Comparison of ENCODE assay signal across 16 cellular contexts in the genomic region with DNA sequence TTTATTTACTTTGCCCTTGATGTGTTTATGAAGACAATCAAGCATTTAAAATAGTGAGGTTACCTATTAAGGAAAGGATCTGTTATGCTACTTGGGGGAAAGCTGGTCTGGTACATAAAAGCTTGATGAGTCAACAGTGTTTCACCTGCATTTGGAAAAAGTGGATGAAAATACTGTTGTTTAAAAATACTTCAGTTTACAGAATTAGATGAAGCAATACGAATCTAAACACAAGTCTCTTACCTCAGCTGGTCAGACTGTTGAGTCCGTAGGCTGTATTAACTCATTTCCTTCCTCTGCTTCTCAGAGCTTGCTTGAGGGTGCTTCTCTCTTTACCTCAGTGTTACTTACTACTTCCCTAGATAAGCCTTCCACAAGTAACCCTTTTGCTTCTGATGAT. TPM values are rescaled to one million over a fixed set of nuclear protein-coding genes. Genes with fewer than 3 reads are reported as not detected.
DNase-seq lines count a peak whose midpoint lies in the region; ATAC-seq and TF ChIP-seq lines count a peak whose summit lies in the region.
"Had no signal": no experiment of that assay in that cellular context is flagged by ENCODE, and none has a peak within 500 bp of the region (broad histone marks: within the 10 kb centered on the region; RNA-seq: fewer than 3 reads in every experiment).

No MANE protein-coding gene starts in this region.

- no peak overlapping the region for H3K4me3 ChIP-seq in cardiac fibroblast (replicated peaks in 1 of 2; ENCODE audit: low read depth in 2 of 2, low read length in 2 of 2)
- no peak overlapping the region for H3K4me3 ChIP-seq in uterus
- H3K4me3 ChIP-seq: MG63, stomach had no signal

- peak overlapping the region; percentile 39 for H3K27ac Mint-ChIP-seq in nephron progenitor cell
- H3K27ac Mint-ChIP-seq: activated CD8-positive, alpha-beta T cell treated with anti-CD3 and anti-CD28 coated beads, Interleukin-2, amount 10 ng/mL, durations not matched to agents 7 days and 5 days; progenitor cell of endocrine pancreas had no signal

- peaks cover 0 to 2% of the 10 kb centered on the region in 2 donors for H3K36me3 ChIP-seq in uterus

- no peak overlapping the region for H3K4me3 Mint-ChIP-seq in nephron progenitor cell
- H3K4me3 Mint-ChIP-seq: activated CD8-positive, alpha-beta T cell treated with anti-CD3 and anti-CD28 coated beads, Interleukin-2, amount 10 ng/mL, durations not matched to agents 7 days and 5 days had no signal

- DNase-seq in H4 (ENCODE audit: low spot score), result peak; percentile 57
- DNase-seq in NCI-H2029 treated with DMSO at 0.1 percent for 48 hours (lab: John Stamatoyannopoulos, UW), result peak; percentile 48
- peak; percentile 39 to 60 for DNase-seq in cardiac fibroblast (ENCODE audit: low read depth in 2 of 2)
- DNase-seq in nephron progenitor cell, result no peak
- no peak for DNase-seq in uterus
- no peak for DNase-seq in hippocampal formation (lab: John Stamatoyannopoulos, UW)
- DNase-seq: activated CD8-positive, alpha-beta T cell treated with anti-CD3 and anti-CD28 coated beads, Interleukin-2, amount 10 ng/mL, durations not matched to agents 7 days and 5 days; Caco-2; hypothalamus; MG63; stimulated activated CD4-positive, alpha-beta T cell treated with anti-CD3 and anti-CD28 coated beads, Interleukin-4, amount 100 ng/mL, for 24 hours; stomach had no signal

- TF ChIP-seq CTCF in cardiac fibroblast (IDR thresholded peaks at IDR 0.05; ENCODE audit: low read depth, low read length) (no peak), nephron progenitor cell (IDR thresholded peaks at IDR 0.05) (no peak), uterus (IDR thresholded peaks at IDR 0.05) (no peak)

- H3K9me3 ChIP-seq in uterus, result no peaks in the 10 kb centered on the region
- H3K9me3 ChIP-seq: Caco-2, MG63, stomach had no signal

- no peaks in the 10 kb centered on the region for H3K4me1 ChIP-seq in uterus

- intact Hi-C loops in uterus (cut with DNase I; ENCODE audit: low total_unique reads), result no loop called here

- no peak for ATAC-seq in SK-N-SH treated with all-trans-retinoic acid at 6 μM for 48 hours
- ATAC-seq: activated CD8-positive, alpha-beta T cell treated with anti-CD3 and anti-CD28 coated beads, Interleukin-2, amount 10 ng/mL, durations not matched to agents 7 days and 5 days had no signal

- H3K9me3 Mint-ChIP-seq in nephron progenitor cell, result no peaks in the 10 kb centered on the region

- peaks cover 54% of the 10 kb centered on the region for H3K36me3 Mint-ChIP-seq in nephron progenitor cell (ENCODE audit: low read depth)

- H3K27me3 Mint-ChIP-seq in nephron progenitor cell (ENCODE audit: low read depth, poor library complexity), result no peaks in the 10 kb centered on the region
- H3K27me3 Mint-ChIP-seq: progenitor cell of endocrine pancreas had no signal

- no peaks in the 10 kb centered on the region for H3K27me3 ChIP-seq in uterus
- H3K27me3 ChIP-seq: MG63, stomach had no signal

- H3K27ac ChIP-seq in uterus, result no peak overlapping the region
- H3K27ac ChIP-seq: stomach had no signal

- no peaks in the 10 kb centered on the region for H3K4me1 Mint-ChIP-seq in nephron progenitor cell

- TF ChIP-seq POLR2A in uterus (IDR thresholded peaks at IDR 0.05), result no peak

TF ChIP-seq in SK-N-SH treated with all-trans-retinoic acid at 6 μM for 48 hours, 23 proteins besides CTCF, POLR2A, EP300 and RAD21:
- TF ChIP-seq ESRRG (CRISPR knock-in tag; IDR thresholded peaks at IDR 0.05), result no peak
- TF ChIP-seq ZFP3 (CRISPR knock-in tag; IDR thresholded peaks at IDR 0.05), result no peak
- TF ChIP-seq PPARA (CRISPR knock-in tag; IDR thresholded peaks at IDR 0.05; ENCODE audit: borderline replicate concordance), result no peak
- TF ChIP-seq ZNF565 (CRISPR knock-in tag; conservative IDR thresholded peaks at IDR 0.05; ENCODE audit: low read depth), result no peak
- TF ChIP-seq GLIS3 (CRISPR knock-in tag; IDR thresholded peaks at IDR 0.05), result no peak
- TF ChIP-seq, protein P1, sequence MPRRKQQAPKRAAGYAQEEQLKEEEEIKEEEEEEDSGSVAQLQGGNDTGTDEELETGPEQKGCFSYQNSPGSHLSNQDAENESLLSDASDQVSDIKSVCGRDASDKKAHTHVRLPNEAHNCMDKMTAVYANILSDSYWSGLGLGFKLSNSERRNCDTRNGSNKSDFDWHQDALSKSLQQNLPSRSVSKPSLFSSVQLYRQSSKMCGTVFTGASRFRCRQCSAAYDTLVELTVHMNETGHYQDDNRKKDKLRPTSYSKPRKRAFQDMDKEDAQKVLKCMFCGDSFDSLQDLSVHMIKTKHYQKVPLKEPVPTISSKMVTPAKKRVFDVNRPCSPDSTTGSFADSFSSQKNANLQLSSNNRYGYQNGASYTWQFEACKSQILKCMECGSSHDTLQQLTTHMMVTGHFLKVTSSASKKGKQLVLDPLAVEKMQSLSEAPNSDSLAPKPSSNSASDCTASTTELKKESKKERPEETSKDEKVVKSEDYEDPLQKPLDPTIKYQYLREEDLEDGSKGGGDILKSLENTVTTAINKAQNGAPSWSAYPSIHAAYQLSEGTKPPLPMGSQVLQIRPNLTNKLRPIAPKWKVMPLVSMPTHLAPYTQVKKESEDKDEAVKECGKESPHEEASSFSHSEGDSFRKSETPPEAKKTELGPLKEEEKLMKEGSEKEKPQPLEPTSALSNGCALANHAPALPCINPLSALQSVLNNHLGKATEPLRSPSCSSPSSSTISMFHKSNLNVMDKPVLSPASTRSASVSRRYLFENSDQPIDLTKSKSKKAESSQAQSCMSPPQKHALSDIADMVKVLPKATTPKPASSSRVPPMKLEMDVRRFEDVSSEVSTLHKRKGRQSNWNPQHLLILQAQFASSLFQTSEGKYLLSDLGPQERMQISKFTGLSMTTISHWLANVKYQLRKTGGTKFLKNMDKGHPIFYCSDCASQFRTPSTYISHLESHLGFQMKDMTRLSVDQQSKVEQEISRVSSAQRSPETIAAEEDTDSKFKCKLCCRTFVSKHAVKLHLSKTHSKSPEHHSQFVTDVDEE (CRISPR knock-in tag; IDR thresholded peaks at IDR 0.05), result no peak
- TF ChIP-seq RARB (CRISPR knock-in tag; IDR thresholded peaks at IDR 0.05), result no peak
- TF ChIP-seq CSDC2 (CRISPR knock-in tag; IDR thresholded peaks at IDR 0.05), result no peak

RNA-seq across cellular contexts. Expression of gene NKX2-4, which starts 36.1 kb away (rescaled TPM):
- total RNA-seq in H4 (2014; rRNA removed; shearing (Covaris generic)), result 1.1 and 1.8 TPM in 2 replicates
- not detected for total RNA-seq in uterus
- total RNA-seq: activated CD8-positive, alpha-beta T cell treated with anti-CD3 and anti-CD28 coated beads, Interleukin-2, amount 10 ng/mL, durations not matched to agents 7 days and 5 days; Caco-2; mesenteric fat pad; progenitor cell of endocrine pancreas; stomach; T-helper 1 cell treated with Interleukin-12 subunit alpha and Interleukin-12 subunit beta and Interleukin-4 antibody, amounts not matched to agents 30 ng/mL and 1 ng/mL, for 36 hours had no signal

RNA-seq across cellular contexts. Expression of gene XRN2, which starts 58.1 kb away (rescaled TPM):
- total RNA-seq in H4 (2014; rRNA removed; shearing (Covaris generic)), result 95.4 and 111 TPM in 2 replicates
- total RNA-seq in uterus, result 100 to 1,000 TPM in 1 of 4 donors, 10 to 100 TPM in 3; 32.6 to 100 (median 51.7) TPM

Comparison
In these comparisons a context has a peak if more than half of its experiments do, and no peak if none do; other contexts are left out.
1. DNase-seq: peak in H4 (single experiment), NCI-H2029 treated with DMSO at 0.1 percent for 48 hours (single experiment) and cardiac fibroblast (2 of 2); none in nephron progenitor cell (single experiment), uterus (0 of 2) and hippocampal formation (0 of 2).